In genomic region chr1:184025242-184025675, GRCh38 we compare ENCODE assay signal across 9 cellular contexts. TPM values are rescaled to one million over a fixed set of nuclear protein-coding genes. Genes with fewer than 3 reads are reported as not detected.
DNase-seq lines count a peak whose midpoint lies in the region; ATAC-seq and TF ChIP-seq lines count a peak whose summit lies in the region.
"Had no signal": no experiment of that assay in that cellular context is flagged by ENCODE, and none has a peak within 500 bp of the region (broad histone marks: within the 10 kb centered on the region; RNA-seq: fewer than 3 reads in every experiment).

No MANE protein-coding gene starts in this region.

- DNase-seq in AG10803 (ENCODE audit: low read depth) (peak; percentile 92), amniotic stem cell (lab: John Stamatoyannopoulos, UW) (peak; percentile 86), mesendoderm (peak; percentile 20), cerebellum (ENCODE audit: low spot score) (no peak), activated T-cell treated with anti-CD3 and anti-CD28 coated beads for 4 hours (no peak)
- no peak for DNase-seq in stimulated activated naive CD4-positive, alpha-beta T cell (lab: John Stamatoyannopoulos, UW)
- DNase-seq: activated CD4-positive, CD25-positive, alpha-beta regulatory T cell treated with anti-CD3 and anti-CD28 coated beads, Interleukin-2, amount 50 U/mL, for 72 hours had no signal

- H4K8ac ChIP-seq in mesendoderm (ENCODE audit: low read depth, low read length): no peak overlapping the region

- H3K36me3 ChIP-seq in KMS-11 (ENCODE audit: insufficient read depth) (no peaks in the 10 kb centered on the region), mesendoderm (ENCODE audit: control insufficient read depth, insufficient read depth, low read length) (no peaks in the 10 kb centered on the region)

- no peak overlapping the region for H2AFZ ChIP-seq in KMS-11 (ENCODE audit: low read depth)

- H2BK120ac ChIP-seq in mesendoderm (ENCODE audit: low read depth, low read length): no peak overlapping the region

- no peak overlapping the region for H3K23ac ChIP-seq in mesendoderm (ENCODE audit: low read length)

- H4K5ac ChIP-seq in mesendoderm (ENCODE audit: low read length): no peak overlapping the region

- no peak overlapping the region for H3K18ac ChIP-seq in mesendoderm (ENCODE audit: low read length)

- H3K56ac ChIP-seq in mesendoderm (ENCODE audit: low read length): no peak overlapping the region

- H3K79me2 ChIP-seq in KMS-11 (ENCODE audit: insufficient read depth, low read depth) (no peaks in the 10 kb centered on the region), mesendoderm (ENCODE audit: control insufficient read depth, insufficient read depth, low read length) (no peaks in the 10 kb centered on the region)

- H2BK5ac ChIP-seq in mesendoderm (ENCODE audit: low read length): no peak overlapping the region

- H3K9ac ChIP-seq in KMS-11: no peak overlapping the region
- H3K9ac ChIP-seq in mesendoderm (ENCODE audit: low read length): no peak overlapping the region

- no peak for ATAC-seq in HG03439 (IDR thresholded peaks at IDR 0.05; ENCODE audit: unreplicated experiment)

- no peaks in the 10 kb centered on the region for H3K27me3 ChIP-seq in KMS-11 (ENCODE audit: insufficient read depth, low read depth)
- H3K27me3 ChIP-seq in mesendoderm (ENCODE audit: insufficient read depth, low read length, poor library complexity): no peaks in the 10 kb centered on the region

- no peaks in the 10 kb centered on the region for H3K79me1 ChIP-seq in mesendoderm (ENCODE audit: low read length)

- no CpG with 5 or more reads among the region's 1 CpG for WGBS in mesendoderm (ENCODE audit: extremely low coverage, insufficient coverage, low lambda C conversion rate)

- no peak overlapping the region for H2AK5ac ChIP-seq in mesendoderm (ENCODE audit: low read length)

- H3K4me2 ChIP-seq in KMS-11 (peak overlapping the region; percentile 36), mesendoderm (ENCODE audit: low read length) (no peak overlapping the region)

- H3K27ac ChIP-seq in KMS-11: peak overlapping the region; percentile 43
- no peak overlapping the region for H3K27ac ChIP-seq in mesendoderm (ENCODE audit: low read depth, low read length)

- no peak overlapping the region for H3K4ac ChIP-seq in mesendoderm (ENCODE audit: low read depth, low read length)

- no peaks in the 10 kb centered on the region for H4K20me1 ChIP-seq in KMS-11 (ENCODE audit: insufficient read depth)

- no peak overlapping the region for H2BK15ac ChIP-seq in mesendoderm (replicated peaks; ENCODE audit: low read depth)

- TF ChIP-seq CTCF in AG10803 (conservative IDR thresholded peaks at IDR 0.05; ENCODE audit: low read length) (no peak), KMS-11 (conservative IDR thresholded peaks at IDR 0.05; ENCODE audit: low read depth, low read length) (no peak)

- H3K4me3 ChIP-seq in AG10803 (ENCODE audit: low read length) (no peak overlapping the region), KMS-11 (IDR thresholded peaks at IDR 0.05; ENCODE audit: insufficient read depth, low read depth, low read length) (no peak overlapping the region), mesendoderm (ENCODE audit: low read length) (no peak overlapping the region)

- H3K4me1 ChIP-seq in KMS-11 (ENCODE audit: low read depth, poor library complexity, severe bottlenecking): peaks cover 25% of the 10 kb centered on the region
- H3K4me1 ChIP-seq in mesendoderm (ENCODE audit: control insufficient read depth, low read depth, low read length): peaks cover 6% of the 10 kb centered on the region

RNA-seq across cellular contexts. Expression of gene COLGALT2, which starts 12.3 kb away (rescaled TPM):
- 5.5 TPM for polyA plus RNA-seq in mesendoderm (2013, experiment 1 of 2)
- 5.7 TPM for polyA plus RNA-seq in mesendoderm (2013, experiment 2 of 2)
- 12.0 TPM for total RNA-seq in cerebellum

RNA-seq across cellular contexts. Expression of gene TSEN15, which starts 26.3 kb away (rescaled TPM):
- 41.5 TPM for polyA plus RNA-seq in mesendoderm (2013, experiment 1 of 2)
- polyA plus RNA-seq in mesendoderm (2013, experiment 2 of 2): 40.8 TPM
- total RNA-seq in cerebellum: 33.3 TPM

Comparison
In these comparisons a context has a peak if more than half of its experiments do, and no peak if none do; other contexts are left out.
1. DNase-seq: peak in AG10803 (single experiment), amniotic stem cell (single experiment) and mesendoderm (single experiment); none in stimulated activated naive CD4-positive, alpha-beta T cell (0 of 6), cerebellum (single experiment) and activated T-cell treated with anti-CD3 and anti-CD28 coated beads for 4 hours (single experiment).